Comparison of ENCODE assay signal across 9 cellular contexts in genomic region chr21:41769106-41769505, GRCh38. TPM values are rescaled to one million over a fixed set of nuclear protein-coding genes. Genes with fewer than 3 reads are reported as not detected.
DNase-seq lines count a peak whose midpoint lies in the region; ATAC-seq, FAIRE-seq and TF ChIP-seq lines count a peak whose summit lies in the region.
"Had no signal": no experiment of that assay in that cellular context is flagged by ENCODE, and none has a peak within 500 bp of the region (broad histone marks: within the 10 kb centered on the region; RNA-seq: fewer than 3 reads in every experiment).

No MANE protein-coding gene starts in this region.

- H4K20me1 ChIP-seq in MM.1S (ENCODE audit: insufficient read depth, low read length) (no peaks in the 10 kb centered on the region), H1 (replicated peaks in 1 of 2; ENCODE audit: control insufficient read depth in 1 of 2, insufficient read depth in 2 of 2, low read length in 2 of 2) (peaks cover 5 to 10% of the 10 kb centered on the region in 2 experiments), neural progenitor cell (ENCODE audit: low read depth) (peaks cover 35% of the 10 kb centered on the region)

- no peak overlapping the region for H3K18ac ChIP-seq in H1 (ENCODE audit: extremely low read depth, low read length)

- TF ChIP-seq EP300 in H1 (IDR thresholded peaks at IDR 0.05; ENCODE audit: borderline replicate concordance in 1 of 2, low read depth in 2 of 2, low read length in 2 of 2) (no peak), tibial nerve (IDR thresholded peaks at IDR 0.05) (no peak)

- TF ChIP-seq POLR2A in H1 (IDR thresholded peaks at IDR 0.05; ENCODE audit: control extremely low read depth in 1 of 2, low read depth in 2 of 2, low read length in 2 of 2) (no peak), tibial nerve (IDR thresholded peaks at IDR 0.05) (no peak)

- no peaks in the 10 kb centered on the region for H3K79me1 ChIP-seq in H1 (ENCODE audit: low read depth, low read length)

- CTCF ChIA-PET in H1 (lab: Charles Lee; ENCODE audit: partially characterized antibody), result interaction anchor here (1.0 to 5.5 kb wide), 9 partner anchors 10 to 155 kb away, joined by 3 to 50 read pairs (median 4); no protein-coding TSS in a partner anchor

- H3K56ac ChIP-seq in H1 (replicated peaks; ENCODE audit: insufficient read length, low read depth, low read length), result no peak overlapping the region

- WGBS in H1 (ENCODE audit: extremely low coverage in 1 of 2, insufficient coverage in 1 of 2, insufficient read length in 1 of 2, insufficient replicate concordance in 2 of 2, low coverage in 1 of 2, low lambda C conversion rate in 2 of 2, missing lambda C conversion rate in 1 of 2), 2 experiments, result 3% methylated on average over 9 of the region's 11 CpGs; no CpG with 5 or more reads in 1 of the 2 experiments
- WGBS in tibial nerve, 2 donors, result 19 to 20% methylated on average over 11 of the region's 11 CpGs

- H3K36me3 ChIP-seq in CD4-positive, CD25-positive, alpha-beta regulatory T cell (ENCODE audit: control insufficient read depth, insufficient read depth, low read length), result no peaks in the 10 kb centered on the region
- H3K36me3 ChIP-seq in MM.1S (replicated peaks; ENCODE audit: insufficient read depth, low read length) (no peaks in the 10 kb centered on the region), H1 (ENCODE audit: control insufficient read depth in 2 of 4, insufficient read depth in 4 of 4, low read length in 3 of 4) (no peaks in the 10 kb centered on the region), neural progenitor cell (no peaks in the 10 kb centered on the region), tibial nerve (no peaks in the 10 kb centered on the region)

- H2AFZ ChIP-seq in MM.1S (ENCODE audit: low read length) (0 out of 2 replicates have a peak overlapping the region, but pooled peaks have one; percentile 0), H1 (ENCODE audit: low read length) (no peak overlapping the region), neural progenitor cell (replicated peaks) (no peak overlapping the region)

- no peak overlapping the region; the same call in 1 of the 2 replicates for H2AK5ac ChIP-seq in H1 (ENCODE audit: low read depth, low read length)

- no peak for DNase-seq in CD4-positive, CD25-positive, alpha-beta regulatory T cell
- DNase-seq in MM.1S (no peak), H1 (ENCODE audit: low read depth in 1 of 2, low spot score in 2 of 2) (no peak), neural progenitor cell (ENCODE audit: low spot score) (no peak), mesothelial cell of epicardium (ENCODE audit: low spot score in 2 of 2, unreplicated experiment in 2 of 2) (no peak), SIG-M5 (lab: John Stamatoyannopoulos, UW) (no peak), tibial nerve (ENCODE audit: low spot score in 2 of 2) (no peak)
- no peak for DNase-seq in central memory CD4-positive, alpha-beta T cell

- no peak overlapping the region for H3K27ac ChIP-seq in CD4-positive, CD25-positive, alpha-beta regulatory T cell (ENCODE audit: insufficient read depth, low read length, poor library complexity, severe bottlenecking)
- H3K27ac ChIP-seq in MM.1S (ENCODE audit: low read length) (no peak overlapping the region), H1 (ENCODE audit: low read depth, low read length) (no peak overlapping the region), neural progenitor cell (no peak overlapping the region), tibial nerve (no peak overlapping the region)

- no peak overlapping the region for H4K91ac ChIP-seq in H1 (replicated peaks; ENCODE audit: insufficient read length, low read length)

- H3K4me2 ChIP-seq in MM.1S (ENCODE audit: low read depth, low read length) (peak overlapping the region; percentile 58; the same call in 1 of the 2 replicates), H1 (ENCODE audit: insufficient read depth in 1 of 2, low read depth in 2 of 2, low read length in 2 of 2) (peak overlapping the region; percentile 78 to 94), neural progenitor cell (peak overlapping the region; percentile 64)

- no peaks in the 10 kb centered on the region for H3K9me3 ChIP-seq in CD4-positive, CD25-positive, alpha-beta regulatory T cell (ENCODE audit: control insufficient read depth in 2 of 2, low read length in 2 of 2)
- H3K9me3 ChIP-seq in MM.1S (replicated peaks; ENCODE audit: insufficient read depth, low read length), result no peaks in the 10 kb centered on the region
- no peaks in the 10 kb centered on the region for H3K9me3 ChIP-seq in H1 (ENCODE audit: insufficient read depth in 2 of 2, low read depth in 1 of 2, low read length in 1 of 2)
- no peaks in the 10 kb centered on the region for H3K9me3 ChIP-seq in neural progenitor cell (ENCODE audit: low read depth)
- no peaks in the 10 kb centered on the region for H3K9me3 ChIP-seq in tibial nerve

- peak overlapping the region; percentile 79 to 91 (median 84) for H3K4me3 Mint-ChIP-seq in CD4-positive, CD25-positive, alpha-beta regulatory T cell
- H3K4me3 Mint-ChIP-seq in neural progenitor cell, result no peak overlapping the region
- H3K4me3 Mint-ChIP-seq in mesothelial cell of epicardium, result no peak overlapping the region

- POLR2A ChIA-PET in H1 (lab: Charles Lee; ENCODE audit: partially characterized antibody), result interaction anchor here (0.6 to 1.7 kb wide), 4 partner anchors 7 to 350 kb away, joined by 3 to 7 read pairs (median 4); no protein-coding TSS in a partner anchor

- no peak overlapping the region for H4K5ac ChIP-seq in H1 (ENCODE audit: insufficient read length, low read depth, low read length)

- no peak overlapping the region for H2BK120ac ChIP-seq in H1 (replicated peaks; ENCODE audit: low read depth, low read length)

- 0 out of 2 replicates have a peak overlapping the region, but pooled peaks have one; percentile 43 for H2BK12ac ChIP-seq in H1 (ENCODE audit: low read depth, low read length)

- H3K14ac ChIP-seq in H1 (ENCODE audit: insufficient read length), result no peak overlapping the region

- H2BK15ac ChIP-seq in H1 (ENCODE audit: low read length), result no peak overlapping the region

- ATAC-seq in CD4-positive, CD25-positive, alpha-beta regulatory T cell (ENCODE audit: low read depth in 2 of 2), result no peak

- peaks cover 24% of the 10 kb centered on the region for H3K27me3 ChIP-seq in CD4-positive, CD25-positive, alpha-beta regulatory T cell (ENCODE audit: control insufficient read depth, insufficient read depth, low read length)
- H3K27me3 ChIP-seq in MM.1S (replicated peaks; ENCODE audit: insufficient read depth, low read length), result peaks cover 94% of the 10 kb centered on the region
- peaks cover 30 to 81% (median 71%) of the 10 kb centered on the region in 4 experiments for H3K27me3 ChIP-seq in H1 (replicated peaks in 1 of 4; ENCODE audit: control insufficient read depth in 3 of 4, extremely low read depth in 1 of 4, insufficient read depth in 3 of 4, low read length in 3 of 4)
- peaks cover 86% of the 10 kb centered on the region for H3K27me3 ChIP-seq in neural progenitor cell
- H3K27me3 ChIP-seq in tibial nerve, result peaks cover 3 to 98% of the 10 kb centered on the region in 2 donors

- H3K4me1 ChIP-seq in CD4-positive, CD25-positive, alpha-beta regulatory T cell (ENCODE audit: control insufficient read depth, insufficient read depth, low read length, poor library complexity, severe bottlenecking), result peaks cover 32% of the 10 kb centered on the region
- no peaks in the 10 kb centered on the region for H3K4me1 ChIP-seq in MM.1S (ENCODE audit: low read length)
- peaks cover 12 to 31% (median 25%) of the 10 kb centered on the region in 4 experiments for H3K4me1 ChIP-seq in H1 (replicated peaks in 1 of 4; ENCODE audit: control insufficient read depth in 3 of 4, insufficient read depth in 4 of 4, low read length in 3 of 4)
- peaks cover 40% of the 10 kb centered on the region for H3K4me1 ChIP-seq in neural progenitor cell
- H3K4me1 ChIP-seq in tibial nerve, result peaks cover 0 to 33% (median 20%) of the 10 kb centered on the region in 4 donors

- no peak overlapping the region for H2BK5ac ChIP-seq in H1 (ENCODE audit: low read depth, low read length)

- TF ChIP-seq CTCF in MM.1S (IDR thresholded peaks at IDR 0.05; ENCODE audit: low read length), result no peak
- no peak for TF ChIP-seq CTCF in H1 (IDR thresholded peaks at IDR 0.05; ENCODE audit: control extremely low read depth in 1 of 3, insufficient read depth in 1 of 3, low read depth in 1 of 3, low read length in 3 of 3)
- no peak for TF ChIP-seq CTCF in neural progenitor cell (IDR thresholded peaks at IDR 0.05)
- no peak for TF ChIP-seq CTCF in mesothelial cell of epicardium (IDR thresholded peaks at IDR 0.05; ENCODE audit: unreplicated experiment)
- TF ChIP-seq CTCF in tibial nerve (IDR thresholded peaks at IDR 0.05), result no peak

- no peak overlapping the region for H3K4ac ChIP-seq in H1 (replicated peaks; ENCODE audit: insufficient read length, low read depth, low read length)

- H3F3A ChIP-seq in MM.1S (ENCODE audit: insufficient read depth, low read length), result no peaks in the 10 kb centered on the region
- peaks cover 13% of the 10 kb centered on the region for H3F3A ChIP-seq in neural progenitor cell (ENCODE audit: low read depth)

- H3K23me2 ChIP-seq in H1 (ENCODE audit: low read depth, low read length), result peaks cover 14% of the 10 kb centered on the region

- TF ChIP-seq RAD21 in H1 (IDR thresholded peaks at IDR 0.05 in 1 of 2, conservative IDR thresholded peaks at IDR 0.05 in 1 of 2; ENCODE audit: low read depth in 2 of 2, low read length in 2 of 2), result no peak

- no peak overlapping the region for H3K23ac ChIP-seq in H1 (ENCODE audit: insufficient read length)

- no peaks in the 10 kb centered on the region for H3K36me3 Mint-ChIP-seq in CD4-positive, CD25-positive, alpha-beta regulatory T cell
- peaks cover 2% of the 10 kb centered on the region for H3K36me3 Mint-ChIP-seq in neural progenitor cell
- H3K36me3 Mint-ChIP-seq in mesothelial cell of epicardium, result no peaks in the 10 kb centered on the region

- peaks cover 51% of the 10 kb centered on the region for H3K27me3 Mint-ChIP-seq in CD4-positive, CD25-positive, alpha-beta regulatory T cell
- H3K27me3 Mint-ChIP-seq in neural progenitor cell (ENCODE audit: insufficient read depth, low read depth) (peaks cover 61% of the 10 kb centered on the region), mesothelial cell of epicardium (ENCODE audit: low read depth) (peaks cover 78% of the 10 kb centered on the region)

- no peak overlapping the region; the same call in 1 of the 2 replicates for H4K8ac ChIP-seq in H1 (ENCODE audit: extremely low read depth, insufficient read depth, low read length)

- H3K4me3 ChIP-seq in CD4-positive, CD25-positive, alpha-beta regulatory T cell (ENCODE audit: low read depth, low read length), result peak overlapping the region; percentile 74
- H3K4me3 ChIP-seq in MM.1S (ENCODE audit: low read length) (peak overlapping the region; percentile 14; the same call in 1 of the 2 replicates), H1 (ENCODE audit: extremely low read depth in 1 of 4, insufficient read depth in 2 of 4, low read depth in 3 of 4, low read length in 4 of 4) (peak overlapping the region; percentile 9 to 73 (median 34); a peak in 7 of 8 replicates), neural progenitor cell (no peak overlapping the region), tibial nerve (peak overlapping the region in 2 of 4 donors; percentile 16 to 28)

- H3K9ac ChIP-seq in MM.1S (ENCODE audit: low read length) (no peak overlapping the region), H1 (replicated peaks in 1 of 4; ENCODE audit: extremely low read depth in 1 of 4, low read depth in 3 of 4, low read length in 3 of 4) (no peak overlapping the region), neural progenitor cell (no peak overlapping the region)

- no peaks in the 10 kb centered on the region for H3K9me2 ChIP-seq in MM.1S (replicated peaks; ENCODE audit: insufficient read depth, low read length)

- peaks cover 9 to 35% (median 17%) of the 10 kb centered on the region in 4 donors for H3K4me1 Mint-ChIP-seq in CD4-positive, CD25-positive, alpha-beta regulatory T cell
- H3K4me1 Mint-ChIP-seq in neural progenitor cell (peaks cover 44% of the 10 kb centered on the region), mesothelial cell of epicardium (peaks cover 48% of the 10 kb centered on the region)

- no peak for FAIRE-seq in H1 (lab: Jason Lieb, UNC)

- peak overlapping the region in 1 of 3 donors; percentile 65 for H3K27ac Mint-ChIP-seq in CD4-positive, CD25-positive, alpha-beta regulatory T cell
- H3K27ac Mint-ChIP-seq in neural progenitor cell, result no peak overlapping the region
- H3K27ac Mint-ChIP-seq in mesothelial cell of epicardium, result no peak overlapping the region

- no peak overlapping the region for H2BK20ac ChIP-seq in H1 (ENCODE audit: low read length)

- H3K9me3 Mint-ChIP-seq in CD4-positive, CD25-positive, alpha-beta regulatory T cell, result peaks cover 0 to 2% (median 0%) of the 10 kb centered on the region in 7 donors
- H3K9me3 Mint-ChIP-seq in neural progenitor cell (peaks cover 2% of the 10 kb centered on the region), mesothelial cell of epicardium (no peaks in the 10 kb centered on the region)

- H3K79me2 ChIP-seq in MM.1S (ENCODE audit: low read length) (no peaks in the 10 kb centered on the region), H1 (ENCODE audit: control insufficient read depth in 1 of 2, insufficient read depth in 2 of 2, low read length in 2 of 2) (peaks cover 0 to 17% of the 10 kb centered on the region in 2 experiments; a peak in 2 of 4 replicates), neural progenitor cell (ENCODE audit: low read depth) (no peaks in the 10 kb centered on the region)

RNA-seq across cellular contexts. Expression of gene RIPK4, which starts 2.3 kb away (rescaled TPM):
- total RNA-seq in CD4-positive, CD25-positive, alpha-beta regulatory T cell, result 0.52 TPM
- under 1 TPM in 2 of 4 donors, not detected in 2; 0.39 to 0.41 TPM for polyA plus RNA-seq in CD4-positive, CD25-positive, alpha-beta regulatory T cell
- 4.5 and 5.6 TPM in 2 replicates for total RNA-seq in H1 (2021; fragmentation: NEBNext Ultra II Directional; extraction: Animal tissue kit (Norgen Biotek cat#: 25700))
- 2.7 and 4.5 TPM in 2 replicates for polyA plus RNA-seq in H1 (2011; rRNA removed)
- 2.8 TPM for polyA plus RNA-seq in H1 (2011; cell fraction: cytosol; rRNA removed)
- polyA plus RNA-seq in H1 (2011; cell fraction: nucleus; rRNA removed), result 4.9 TPM
- polyA plus RNA-seq in H1 (2012, experiment 1 of 2), result 2.6 to 5.4 TPM (median 5.1 TPM) in 4 replicates
- 4.1 TPM for polyA plus RNA-seq in H1 (2012, experiment 2 of 2)
- 1.8 TPM for polyA plus RNA-seq in H1 (2013, experiment 1 of 2)
- polyA plus RNA-seq in H1 (2013, experiment 2 of 2), result 1.7 TPM
- polyA minus RNA-seq in H1 (2011; rRNA and poly(A)+ RNA removed), result 2.7 and 3.5 TPM in 2 replicates
- polyA minus RNA-seq in H1 (2011; cell fraction: cytosol; rRNA and poly(A)+ RNA removed), result 3.4 TPM
- polyA minus RNA-seq in H1 (2011; cell fraction: nucleus; rRNA and poly(A)+ RNA removed), result 3.7 TPM
- total RNA-seq in neural progenitor cell (ENCODE audit: low replicate concordance) (1.3 and 2.3 TPM in 2 replicates), mesothelial cell of epicardium (14.7 to 16.0 TPM (median 15.7 TPM) in 3 replicates), tibial nerve (1 to 10 TPM in 3 of 4 donors, under 1 TPM in 1; 0.66 to 1.6 (median 1.2) TPM)
- total RNA-seq: fibroblast of villous mesenchyme had no signal

Comparison
In these comparisons a context has a peak if more than half of its experiments do, and no peak if none do; other contexts are left out.
1. H3K4me3 Mint-ChIP-seq: peak in CD4-positive, CD25-positive, alpha-beta regulatory T cell (4 of 4); none in neural progenitor cell (single experiment) and mesothelial cell of epicardium (single experiment).
2. Peak in every context shown above with its lines, with median percentiles within 50 percentile points of each other: H3K4me2 ChIP-seq.